In the genomic region with DNA sequence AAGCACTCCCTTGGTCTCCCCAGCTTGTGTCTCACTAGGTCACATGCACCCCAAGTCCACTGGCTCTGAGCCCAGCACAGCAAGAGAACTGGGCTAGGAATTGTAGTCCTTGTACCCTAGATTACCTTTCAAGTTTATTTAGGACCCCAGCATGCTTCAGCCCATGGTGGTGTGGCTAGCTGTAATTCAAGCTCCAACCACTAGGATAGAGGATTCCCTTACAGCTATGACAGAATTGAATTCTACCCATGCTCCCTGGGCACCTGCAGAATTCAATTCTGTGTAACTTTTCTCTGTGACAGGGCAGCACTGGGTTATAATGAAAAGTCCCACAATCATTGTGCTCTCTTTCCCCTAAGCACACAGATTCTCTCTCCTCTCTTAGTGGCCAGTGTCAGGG, we compare ENCODE assay signal across 2 cellular contexts.
TF ChIP-seq lines count a peak whose summit lies in the region.

No MANE protein-coding gene starts in this region.

TF ChIP-seq in SK-N-SH, 30 proteins besides CTCF, POLR2A, EP300 and RAD21:
- TF ChIP-seq, protein P1, sequence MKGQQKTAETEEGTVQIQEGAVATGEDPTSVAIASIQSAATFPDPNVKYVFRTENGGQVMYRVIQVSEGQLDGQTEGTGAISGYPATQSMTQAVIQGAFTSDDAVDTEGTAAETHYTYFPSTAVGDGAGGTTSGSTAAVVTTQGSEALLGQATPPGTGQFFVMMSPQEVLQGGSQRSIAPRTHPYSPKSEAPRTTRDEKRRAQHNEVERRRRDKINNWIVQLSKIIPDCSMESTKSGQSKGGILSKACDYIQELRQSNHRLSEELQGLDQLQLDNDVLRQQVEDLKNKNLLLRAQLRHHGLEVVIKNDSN (IDR thresholded peaks at IDR 0.05; ENCODE audit: borderline replicate concordance, low read depth): no peak
- TF ChIP-seq NFIC (IDR thresholded peaks at IDR 0.05; ENCODE audit: borderline replicate concordance) (no peak), GATA2 (CRISPR knock-in tag; IDR thresholded peaks at IDR 0.05) (no peak), EZH2phosphoT487 (IDR thresholded peaks at IDR 0.05; ENCODE audit: borderline replicate concordance, low read depth) (no peak), GABPA (IDR thresholded peaks at IDR 0.05; ENCODE audit: low read depth) (no peak), TAF1 (IDR thresholded peaks at IDR 0.05; ENCODE audit: borderline replicate concordance, low read depth, low read length) (no peak), RFX5 (IDR thresholded peaks at IDR 0.05; ENCODE audit: low read length) (no peak), FOXM1 (IDR thresholded peaks at IDR 0.05; ENCODE audit: low read depth) (no peak), RCOR1 (IDR thresholded peaks at IDR 0.05; ENCODE audit: low read length) (no peak)
- TF ChIP-seq, protein P2, sequence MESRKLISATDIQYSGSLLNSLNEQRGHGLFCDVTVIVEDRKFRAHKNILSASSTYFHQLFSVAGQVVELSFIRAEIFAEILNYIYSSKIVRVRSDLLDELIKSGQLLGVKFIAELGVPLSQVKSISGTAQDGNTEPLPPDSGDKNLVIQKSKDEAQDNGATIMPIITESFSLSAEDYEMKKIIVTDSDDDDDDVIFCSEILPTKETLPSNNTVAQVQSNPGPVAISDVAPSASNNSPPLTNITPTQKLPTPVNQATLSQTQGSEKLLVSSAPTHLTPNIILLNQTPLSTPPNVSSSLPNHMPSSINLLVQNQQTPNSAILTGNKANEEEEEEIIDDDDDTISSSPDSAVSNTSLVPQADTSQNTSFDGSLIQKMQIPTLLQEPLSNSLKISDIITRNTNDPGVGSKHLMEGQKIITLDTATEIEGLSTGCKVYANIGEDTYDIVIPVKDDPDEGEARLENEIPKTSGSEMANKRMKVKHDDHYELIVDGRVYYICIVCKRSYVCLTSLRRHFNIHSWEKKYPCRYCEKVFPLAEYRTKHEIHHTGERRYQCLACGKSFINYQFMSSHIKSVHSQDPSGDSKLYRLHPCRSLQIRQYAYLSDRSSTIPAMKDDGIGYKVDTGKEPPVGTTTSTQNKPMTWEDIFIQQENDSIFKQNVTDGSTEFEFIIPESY (IDR thresholded peaks at IDR 0.05; ENCODE audit: borderline replicate concordance, low read depth): no peak
- TF ChIP-seq, protein P3, sequence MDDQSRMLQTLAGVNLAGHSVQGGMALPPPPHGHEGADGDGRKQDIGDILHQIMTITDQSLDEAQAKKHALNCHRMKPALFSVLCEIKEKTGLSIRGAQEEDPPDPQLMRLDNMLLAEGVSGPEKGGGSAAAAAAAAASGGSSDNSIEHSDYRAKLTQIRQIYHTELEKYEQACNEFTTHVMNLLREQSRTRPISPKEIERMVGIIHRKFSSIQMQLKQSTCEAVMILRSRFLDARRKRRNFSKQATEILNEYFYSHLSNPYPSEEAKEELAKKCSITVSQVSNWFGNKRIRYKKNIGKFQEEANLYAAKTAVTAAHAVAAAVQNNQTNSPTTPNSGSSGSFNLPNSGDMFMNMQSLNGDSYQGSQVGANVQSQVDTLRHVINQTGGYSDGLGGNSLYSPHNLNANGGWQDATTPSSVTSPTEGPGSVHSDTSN (IDR thresholded peaks at IDR 0.05): no peak
- TF ChIP-seq, protein P4, sequence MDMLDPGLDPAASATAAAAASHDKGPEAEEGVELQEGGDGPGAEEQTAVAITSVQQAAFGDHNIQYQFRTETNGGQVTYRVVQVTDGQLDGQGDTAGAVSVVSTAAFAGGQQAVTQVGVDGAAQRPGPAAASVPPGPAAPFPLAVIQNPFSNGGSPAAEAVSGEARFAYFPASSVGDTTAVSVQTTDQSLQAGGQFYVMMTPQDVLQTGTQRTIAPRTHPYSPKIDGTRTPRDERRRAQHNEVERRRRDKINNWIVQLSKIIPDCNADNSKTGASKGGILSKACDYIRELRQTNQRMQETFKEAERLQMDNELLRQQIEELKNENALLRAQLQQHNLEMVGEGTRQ (IDR thresholded peaks at IDR 0.05; ENCODE audit: borderline replicate concordance, low read depth, low read length): no peak

TF ChIP-seq in WTC11, 78 proteins besides CTCF, POLR2A, EP300 and RAD21 (continued from another document):
- TF ChIP-seq, protein P5, sequence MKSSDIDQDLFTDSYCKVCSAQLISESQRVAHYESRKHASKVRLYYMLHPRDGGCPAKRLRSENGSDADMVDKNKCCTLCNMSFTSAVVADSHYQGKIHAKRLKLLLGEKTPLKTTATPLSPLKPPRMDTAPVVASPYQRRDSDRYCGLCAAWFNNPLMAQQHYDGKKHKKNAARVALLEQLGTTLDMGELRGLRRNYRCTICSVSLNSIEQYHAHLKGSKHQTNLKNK (CRISPR knock-in tag; IDR thresholded peaks at IDR 0.05): no peak
